Comparison of ENCODE assay signal across 8 cellular contexts in genomic region chr11:65084598-65085375, GRCh38. TPM values are rescaled to one million over a fixed set of nuclear protein-coding genes. Genes with fewer than 3 reads are reported as not detected.
DNase-seq lines count a peak whose midpoint lies in the region; ATAC-seq and TF ChIP-seq lines count a peak whose summit lies in the region.

No MANE protein-coding gene starts in this region.

- peak overlapping the region; percentile 85 for H3K4me3 ChIP-seq in BLaER1
- H3K4me3 ChIP-seq in cardiac fibroblast (replicated peaks in 1 of 2; ENCODE audit: low read depth in 2 of 2, low read length in 2 of 2), result peak overlapping the region; percentile 81 to 91

- peak overlapping the region; percentile 99 for H3K4me2 ChIP-seq in BLaER1

- no peaks in the 10 kb centered on the region; the same call in 1 of the 2 replicates for H4K20me1 ChIP-seq in BLaER1

- H3K27me3 Mint-ChIP-seq in naive B cell, result no peaks in the 10 kb centered on the region

- peaks cover 10 to 19% of the 10 kb centered on the region in 2 donors for H3K36me3 Mint-ChIP-seq in naive B cell

- H3K9me3 ChIP-seq in BLaER1, result no peaks in the 10 kb centered on the region

- no peaks in the 10 kb centered on the region for H3K9me3 Mint-ChIP-seq in naive B cell

- H3K27ac Mint-ChIP-seq in naive B cell, result peak overlapping the region; percentile 94 to 99 (median 98)

- H3K4me1 ChIP-seq in BLaER1, result peaks cover 39% of the 10 kb centered on the region

- H3K4me1 Mint-ChIP-seq in naive B cell, result peaks cover 34 to 42% (median 35%) of the 10 kb centered on the region in 3 donors

- H3K27ac ChIP-seq in BLaER1, result peak overlapping the region; percentile 86

- peaks cover 72% of the 10 kb centered on the region for H3K36me3 ChIP-seq in BLaER1

- H3K27me3 ChIP-seq in BLaER1, result no peaks in the 10 kb centered on the region

- DNase-seq in cardiac fibroblast (ENCODE audit: low read depth in 2 of 2), result no peak
- DNase-seq in naive B cell, result no peak
- DNase-seq in AG20443 (ENCODE audit: low spot score), result no peak
- DNase-seq in glomerular visceral epithelial cell (ENCODE audit: extremely low spot score), result no peak
- no peak for DNase-seq in AG08396 (ENCODE audit: low spot score)

- H3K4me3 Mint-ChIP-seq in naive B cell, result peak overlapping the region; percentile 94 to 99 (median 96)

- peak overlapping the region; percentile 88 for H3K9ac ChIP-seq in BLaER1

- TF ChIP-seq CTCF in cardiac fibroblast (IDR thresholded peaks at IDR 0.05; ENCODE audit: low read depth, low read length), result no peak

- peak; percentile 3 for ATAC-seq in HG03135 (IDR thresholded peaks at IDR 0.05; ENCODE audit: unreplicated experiment)
- ATAC-seq in naive B cell (ENCODE audit: low read depth in 2 of 2), result peak; percentile 9 to 10
- ATAC-seq in GM18861 (IDR thresholded peaks at IDR 0.05; ENCODE audit: unreplicated experiment), result no peak

RNA-seq across cellular contexts. Expression of gene ZFPL1, which starts 0.8 kb away (rescaled TPM):
- polyA plus RNA-seq in naive B cell (ENCODE audit: low read depth in 6 of 6), result 10 to 100 TPM; 30.0 to 37.4 (median 35.0) TPM

RNA-seq across cellular contexts. Expression of gene CDCA5, which starts 0.9 kb away (rescaled TPM):
- under 1 TPM in 5 of 6 donors, not detected in 1; 0.11 to 1.00 (median 0.47) TPM for polyA plus RNA-seq in naive B cell (ENCODE audit: low read depth in 6 of 6)

RNA-seq across cellular contexts. Expression of gene VPS51, which starts 11.2 kb away (rescaled TPM):
- polyA plus RNA-seq in naive B cell (ENCODE audit: low read depth in 6 of 6), result 100 to 1,000 TPM in 2 of 6 donors, 10 to 100 TPM in 4; 80.5 to 106 (median 91.2) TPM

RNA-seq across cellular contexts. Expression of gene NAALADL1, which starts 26.4 kb away (rescaled TPM):
- 10 to 100 TPM; 19.4 to 28.3 (median 24.3) TPM for polyA plus RNA-seq in naive B cell (ENCODE audit: low read depth in 6 of 6)

RNA-seq across cellular contexts. Expression of gene TM7SF2, which starts 26.9 kb away (rescaled TPM):
- polyA plus RNA-seq in naive B cell (ENCODE audit: low read depth in 6 of 6), result 10 to 100 TPM; 11.6 to 18.4 (median 15.0) TPM
